In genomic region chr9:77805810-77806209, GRCh38 we compare ENCODE assay signal across 18 cellular contexts.
"Had no signal": no experiment of that assay in that cellular context is flagged by ENCODE, and none has a peak within 500 bp of the region (broad histone marks: within the 10 kb centered on the region; RNA-seq: fewer than 3 reads in every experiment).

No MANE protein-coding gene starts in this region.

- DNase-seq: KBM-7; MV-4-11; NCI-H1048; NCI-H1436; NCI-H1694; NCI-H187 treated with DMSO at 0.1 percent for 48 hours; NCI-H2081 treated with DMSO at 0.1 percent for 48 hours; NCI-H2171; NCI-H226; NCI-H446; NCI-H510A treated with DMSO at 0.1 percent for 48 hours; NCI-H526; NCI-H82; NK-92 treated with Interleukin-12 subunit alpha and Interleukin-12 subunit beta, amount 100 ng/mL, for 24 hours; PC-3; SHP77 had no signal

- ATAC-seq: Panc1, PC-3 had no signal

- H3K27ac ChIP-seq: RWPE1 had no signal
